16 cellular contexts compared by ENCODE assay signal in genomic region chr3:53579636-53580035, GRCh38.
DNase-seq lines count a peak whose midpoint lies in the region; TF ChIP-seq lines count a peak whose summit lies in the region.
"Had no signal": no experiment of that assay in that cellular context is flagged by ENCODE, and none has a peak within 500 bp of the region (broad histone marks: within the 10 kb centered on the region; RNA-seq: fewer than 3 reads in every experiment).

No MANE protein-coding gene starts in this region.

- 91 to 94% methylated on average over 3 of the region's 3 CpGs for WGBS in endodermal cell (ENCODE audit: insufficient coverage in 1 of 2, insufficient read length in 1 of 2), 2 experiments
- WGBS in trophoblast cell (ENCODE audit: extremely low coverage, insufficient coverage, insufficient read length) = no CpG with 5 or more reads among the region's 3 CpGs

- no peak overlapping the region for H3K4me3 Mint-ChIP-seq in endodermal cell
- H3K4me3 Mint-ChIP-seq: CD14-positive monocyte; CD8-positive, alpha-beta T cell; GM23338 had no signal

- H2BK5ac ChIP-seq in trophoblast cell (ENCODE audit: low read depth, low read length, poor library complexity) = no peak overlapping the region

- H3K4me1 Mint-ChIP-seq in endodermal cell = peaks cover 46% of the 10 kb centered on the region
- H3K4me1 Mint-ChIP-seq: CD14-positive monocyte had no signal

- H3K4me3 ChIP-seq in endodermal cell (ENCODE audit: low read length) = no peak overlapping the region
- H3K4me3 ChIP-seq in trophoblast cell (ENCODE audit: low read depth, low read length) = no peak overlapping the region
- H3K4me3 ChIP-seq: GM23338 had no signal

- no peak overlapping the region for H2BK12ac ChIP-seq in trophoblast cell (ENCODE audit: low read length)

- H2BK120ac ChIP-seq in trophoblast cell (ENCODE audit: insufficient read depth, low read length, poor library complexity) = no peak overlapping the region

- no peak overlapping the region for H2AFZ ChIP-seq in trophoblast cell (ENCODE audit: insufficient read depth, low read length, poor library complexity)
- H2AFZ ChIP-seq: GM23338 had no signal

- H3K36me3 ChIP-seq in endodermal cell (ENCODE audit: control insufficient read depth, insufficient read depth, low read length) (no peaks in the 10 kb centered on the region), trophoblast cell (ENCODE audit: control insufficient read depth in 1 of 2, insufficient read depth in 2 of 2, low read length in 2 of 2) (no peaks in the 10 kb centered on the region)

- peaks cover 8% of the 10 kb centered on the region for H3K27me3 Mint-ChIP-seq in endodermal cell (ENCODE audit: insufficient read depth)

- H3K9me3 ChIP-seq in endodermal cell (ENCODE audit: control insufficient read depth, low read length) (no peaks in the 10 kb centered on the region), trophoblast cell (ENCODE audit: insufficient read depth, low read depth, low read length) (peaks cover 3% of the 10 kb centered on the region)

- H3K79me2 ChIP-seq in trophoblast cell (ENCODE audit: control insufficient read depth, insufficient read depth, low read length, poor library complexity) = peaks cover 4% of the 10 kb centered on the region

- DNase-seq in NCI-H146 (lab: John Stamatoyannopoulos, UW) = peak; percentile 8
- no peak for DNase-seq in NCI-H146 treated with DMSO at 0.1 percent for 48 hours (lab: John Stamatoyannopoulos, UW; ENCODE audit: unreplicated experiment)
- peak in 2 of 3 experiments; percentile 9 to 26 for DNase-seq in NCI-H1417 (lab: John Stamatoyannopoulos, UW)
- peak; percentile 62 for DNase-seq in endodermal cell
- no peak for DNase-seq in trophoblast cell
- no peak for DNase-seq in NCI-H2196 (lab: John Stamatoyannopoulos, UW; ENCODE audit: unreplicated experiment)
- DNase-seq in NOMO-1 (lab: John Stamatoyannopoulos, UW; ENCODE audit: unreplicated experiment in 2 of 2) = no peak
- DNase-seq: CD8-positive, alpha-beta T cell; COR-L47; DMS153; DMS79 treated with DMSO at 0.1 percent for 48 hours; EL; H7 had no signal

- H3K27ac Mint-ChIP-seq in endodermal cell = no peak overlapping the region
- H3K27ac Mint-ChIP-seq: CD14-positive monocyte; CD8-positive, alpha-beta T cell; GM23338 had no signal

- no peak overlapping the region for H3K14ac ChIP-seq in trophoblast cell (ENCODE audit: low read length)

- H3K79me1 ChIP-seq in trophoblast cell (ENCODE audit: low read length) = peaks cover 4% of the 10 kb centered on the region

- H2AK5ac ChIP-seq in trophoblast cell (ENCODE audit: low read length) = no peak overlapping the region

- H4K91ac ChIP-seq in trophoblast cell (ENCODE audit: low read depth, low read length) = peak overlapping the region; percentile 38

- H4K8ac ChIP-seq in trophoblast cell (ENCODE audit: low read depth, low read length) = no peak overlapping the region

- no peaks in the 10 kb centered on the region for H3K9me3 Mint-ChIP-seq in endodermal cell
- H3K9me3 Mint-ChIP-seq: CD8-positive, alpha-beta T cell; GM23338 had no signal

- no peaks in the 10 kb centered on the region for H3K36me3 Mint-ChIP-seq in endodermal cell (ENCODE audit: low read depth)
- H3K36me3 Mint-ChIP-seq: CD14-positive monocyte; CD8-positive, alpha-beta T cell had no signal

- no peaks in the 10 kb centered on the region for H3K27me3 ChIP-seq in endodermal cell (ENCODE audit: control insufficient read depth, insufficient read depth, low read length, poor library complexity, severe bottlenecking)
- no peaks in the 10 kb centered on the region for H3K27me3 ChIP-seq in trophoblast cell (ENCODE audit: insufficient read depth, low read length)

- no peak overlapping the region for H3K18ac ChIP-seq in trophoblast cell (ENCODE audit: low read length)

- no peak overlapping the region for H4K12ac ChIP-seq in trophoblast cell (ENCODE audit: low read depth, low read length)

- H3K4me2 ChIP-seq in trophoblast cell (ENCODE audit: low read length) = no peak overlapping the region
- H3K4me2 ChIP-seq: GM23338 had no signal

- H3K4me1 ChIP-seq in endodermal cell (ENCODE audit: control insufficient read depth, insufficient read depth, low read length) (peaks cover 14% of the 10 kb centered on the region), trophoblast cell (ENCODE audit: control insufficient read depth in 1 of 2, insufficient read depth in 2 of 2, low read length in 2 of 2) (peaks cover 15 to 19% of the 10 kb centered on the region in 2 experiments)

- H3K27ac ChIP-seq in endodermal cell (ENCODE audit: low read depth, low read length) (no peak overlapping the region), trophoblast cell (ENCODE audit: low read depth, low read length) (no peak overlapping the region)
- H3K27ac ChIP-seq: 22Rv1 had no signal

- H3K4ac ChIP-seq in trophoblast cell (ENCODE audit: low read depth, low read length) = no peak overlapping the region

- H3K9ac ChIP-seq in endodermal cell (ENCODE audit: extremely low read depth, low read length, poor library complexity, severe bottlenecking) (no peak overlapping the region), trophoblast cell (ENCODE audit: low read length) (no peak overlapping the region)

- H3K23ac ChIP-seq in trophoblast cell (ENCODE audit: low read length) = peak overlapping the region; percentile 76

- no peak for TF ChIP-seq CTCF in endodermal cell (conservative IDR thresholded peaks at IDR 0.05)

Comparison
In these comparisons a context has a peak if more than half of its experiments do, and no peak if none do; other contexts are left out.
1. DNase-seq: peak in NCI-H146 (single experiment), NCI-H1417 (2 of 3) and endodermal cell (single experiment); none in NCI-H146 treated with DMSO at 0.1 percent for 48 hours (single experiment), trophoblast cell (0 of 2), NCI-H2196 (single experiment) and NOMO-1 (0 of 2).